Comparison of ENCODE assay signal across 10 cellular contexts in the genomic region with DNA sequence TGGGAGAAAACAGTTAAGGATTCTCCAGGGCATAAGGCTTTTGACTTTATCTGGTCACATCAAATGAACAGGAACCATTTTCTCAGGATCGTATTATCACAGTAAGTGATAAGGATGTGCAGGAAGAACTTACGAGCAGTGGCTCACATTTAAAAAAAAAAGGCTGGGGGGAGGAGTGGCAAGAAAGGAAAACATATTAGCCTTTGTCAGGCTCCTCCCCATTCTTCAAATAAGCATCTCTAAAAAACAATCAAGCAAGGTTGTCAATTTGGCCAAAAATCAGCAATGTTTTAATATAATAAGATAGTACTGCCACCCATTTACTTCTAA.
DNase-seq lines count a peak whose midpoint lies in the region; ATAC-seq and TF ChIP-seq lines count a peak whose summit lies in the region.
"Had no signal": no experiment of that assay in that cellular context is flagged by ENCODE, and none has a peak within 500 bp of the region (broad histone marks: within the 10 kb centered on the region; RNA-seq: fewer than 3 reads in every experiment).

No MANE protein-coding gene starts in this region.

- no peaks in the 10 kb centered on the region for H4K20me1 ChIP-seq in SU-DHL-6 (ENCODE audit: low read depth, low read length)

- peaks cover 19% of the 10 kb centered on the region for H3K27me3 Mint-ChIP-seq in activated CD4-positive, alpha-beta T cell treated with anti-CD3 and anti-CD28 coated beads, Interleukin-2, amount 10 ng/mL, durations not matched to agents 24 days and 14 days

- no peak for ATAC-seq in HG03342 (IDR thresholded peaks at IDR 0.05; ENCODE audit: unreplicated experiment)

- no peaks in the 10 kb centered on the region for H3F3A ChIP-seq in SU-DHL-6 (ENCODE audit: insufficient read depth)

- H2AFZ ChIP-seq in SU-DHL-6 (ENCODE audit: low read depth, low read length, severe bottlenecking): peak overlapping the region; percentile 62

- TF ChIP-seq CTCF in SU-DHL-6 (IDR thresholded peaks at IDR 0.05; ENCODE audit: insufficient read depth, low read length, poor library complexity, severe bottlenecking): no peak

- H3K27ac Mint-ChIP-seq in activated CD4-positive, alpha-beta T cell treated with anti-CD3 and anti-CD28 coated beads, Interleukin-2, amount 10 ng/mL, durations not matched to agents 24 days and 14 days: peak overlapping the region; percentile 81

- H3K4me1 Mint-ChIP-seq in activated CD4-positive, alpha-beta T cell treated with anti-CD3 and anti-CD28 coated beads, Interleukin-2, amount 10 ng/mL, durations not matched to agents 24 days and 14 days: peaks cover 16% of the 10 kb centered on the region

- H3K9me3 Mint-ChIP-seq in activated CD4-positive, alpha-beta T cell treated with anti-CD3 and anti-CD28 coated beads, Interleukin-2, amount 10 ng/mL, durations not matched to agents 24 days and 14 days: no peaks in the 10 kb centered on the region

- no peak overlapping the region for H3K27ac ChIP-seq in SU-DHL-6 (ENCODE audit: low read depth, low read length)
- no peak overlapping the region for H3K27ac ChIP-seq in subcutaneous abdominal adipose tissue (ENCODE audit: low read depth, low read length)

- peak overlapping the region; percentile 55 for H3K4me2 ChIP-seq in SU-DHL-6 (ENCODE audit: low read depth, low read length, poor library complexity, severe bottlenecking)

- no peaks in the 10 kb centered on the region for H3K36me3 Mint-ChIP-seq in activated CD4-positive, alpha-beta T cell treated with anti-CD3 and anti-CD28 coated beads, Interleukin-2, amount 10 ng/mL, durations not matched to agents 24 days and 14 days (ENCODE audit: low read depth)

- no peak for DNase-seq in activated CD4-positive, alpha-beta T cell treated with anti-CD3 and anti-CD28 coated beads, Interleukin-2, amount 10 ng/mL, durations not matched to agents 24 days and 14 days
- DNase-seq in activated CD4-positive, alpha-beta T cell treated with anti-CD3 and anti-CD28 coated beads, Interleukin-2, amount 50 U/mL, for 1 hour: no peak
- peak; percentile 12 for DNase-seq in fibroblast of peridontal ligament (ENCODE audit: extremely low read depth)
- no peak for DNase-seq in ureter (ENCODE audit: low spot score)
- no peak for DNase-seq in NCI-H2227 (lab: John Stamatoyannopoulos, UW; ENCODE audit: unreplicated experiment)
- DNase-seq: stimulated activated CD4-positive, alpha-beta T cell treated with anti-CD3 and anti-CD28 coated beads, Interleukin-12 subunit alpha, Interleukin-12 subunit beta, amount 100 ng/mL, for 4 hours had no signal

- no peaks in the 10 kb centered on the region for H3K9me3 ChIP-seq in SU-DHL-6 (ENCODE audit: insufficient read depth, low read length)
- no peaks in the 10 kb centered on the region for H3K9me3 ChIP-seq in subcutaneous abdominal adipose tissue (ENCODE audit: control insufficient read depth in 5 of 5, low read length in 5 of 5)
- H3K9me3 ChIP-seq: HAP-1 had no signal

- H3K36me3 ChIP-seq in SU-DHL-6 (ENCODE audit: low read length) (no peaks in the 10 kb centered on the region), subcutaneous abdominal adipose tissue (ENCODE audit: control insufficient read depth in 5 of 5, insufficient read depth in 5 of 5, low read length in 5 of 5) (no peaks in the 10 kb centered on the region)
- H3K36me3 ChIP-seq: HAP-1 had no signal

- 0 out of 2 replicates have a peak overlapping the region, but pooled peaks have one; percentile 13 for H3K9ac ChIP-seq in SU-DHL-6 (ENCODE audit: low read length)
- H3K9ac ChIP-seq in subcutaneous abdominal adipose tissue (ENCODE audit: low read length in 5 of 5): peak overlapping the region in 3 of 5 donors; percentile 38 to 69 (median 42)

- intact Hi-C loops in activated CD4-positive, alpha-beta T cell treated with anti-CD3 and anti-CD28 coated beads, Interleukin-2, amount 10 ng/mL, durations not matched to agents 24 days and 14 days (cut with micrococcal nuclease): loop anchor here (5.0 kb wide), 1 partner anchor 361 kb away; no protein-coding TSS in a partner anchor

- peaks cover 0 to 8% (median 3%) of the 10 kb centered on the region in 5 donors for H3K4me1 ChIP-seq in subcutaneous abdominal adipose tissue (ENCODE audit: control insufficient read depth in 5 of 5, insufficient read depth in 5 of 5, low read length in 5 of 5)

- H3K4me3 ChIP-seq in SU-DHL-6 (ENCODE audit: insufficient read depth, low read length, poor library complexity, severe bottlenecking): no peak overlapping the region
- peak overlapping the region; percentile 71 to 77 (median 74) for H3K4me3 ChIP-seq in subcutaneous abdominal adipose tissue (ENCODE audit: low read depth in 1 of 5, low read length in 5 of 5)

- no peaks in the 10 kb centered on the region for H3K9me2 ChIP-seq in SU-DHL-6 (replicated peaks; ENCODE audit: insufficient read depth, low read length)

- H3K4me3 Mint-ChIP-seq in activated CD4-positive, alpha-beta T cell treated with anti-CD3 and anti-CD28 coated beads, Interleukin-2, amount 10 ng/mL, durations not matched to agents 24 days and 14 days: peak overlapping the region; percentile 82

- no peaks in the 10 kb centered on the region for H3K79me2 ChIP-seq in SU-DHL-6 (ENCODE audit: insufficient read depth, low read length)

- H3K27me3 ChIP-seq in SU-DHL-6 (ENCODE audit: low read length) (no peaks in the 10 kb centered on the region), subcutaneous abdominal adipose tissue (ENCODE audit: control insufficient read depth in 5 of 5, insufficient read depth in 4 of 5, low read length in 5 of 5) (peaks cover 0 to 2% (median 0%) of the 10 kb centered on the region in 5 donors)
